17 cellular contexts compared by ENCODE assay signal in genomic region chr9:38182321-38182720, GRCh38.
A peak's percentile ranks its signal among the peaks of the same experiment; 100 is the strongest.
DNase-seq lines count a peak whose midpoint lies in the region; ATAC-seq and TF ChIP-seq lines count a peak whose summit lies in the region.
"Had no signal": no experiment of that assay in that cellular context is flagged by ENCODE, and none has a peak within 500 bp of the region (broad histone marks: within the 10 kb centered on the region; RNA-seq: fewer than 3 reads in every experiment).

No MANE protein-coding gene starts in this region.

- POLR2A ChIA-PET in naive thymus-derived CD8-positive, alpha-beta T cell (lab: Charles Lee): no interaction called here

- peak; percentile 68 for ATAC-seq in GM18868 (IDR thresholded peaks at IDR 0.05; ENCODE audit: unreplicated experiment)
- peak; percentile 93 for ATAC-seq in body of pancreas
- ATAC-seq in Right ventricle myocardium inferior: no peak
- no peak for ATAC-seq in naive thymus-derived CD8-positive, alpha-beta T cell
- ATAC-seq: heart right ventricle, left ventricle myocardium superior, PC-3, T-cell had no signal

- no peaks in the 10 kb centered on the region for H3K9me3 ChIP-seq in body of pancreas
- H3K9me3 ChIP-seq: heart right ventricle, thoracic aorta had no signal

- H3K4me1 Mint-ChIP-seq in naive thymus-derived CD8-positive, alpha-beta T cell: peaks cover 0 to 7% (median 5%) of the 10 kb centered on the region in 4 donors

- no peaks in the 10 kb centered on the region for H3K9me3 Mint-ChIP-seq in naive thymus-derived CD8-positive, alpha-beta T cell
- H3K9me3 Mint-ChIP-seq: activated CD4-positive, alpha-beta T cell treated with anti-CD3 and anti-CD28 coated beads, Interleukin-2, amount 10 ng/mL, durations not matched to agents 7 days and 5 days; HFFc6; T-cell had no signal

- H3K27ac ChIP-seq in body of pancreas: peak overlapping the region in 2 of 4 donors; percentile 4 to 19
- H3K27ac ChIP-seq: heart right ventricle, thoracic aorta had no signal

- no peak overlapping the region for H3K4me3 ChIP-seq in body of pancreas
- H3K4me3 ChIP-seq: heart right ventricle, thoracic aorta had no signal

- H3K27ac Mint-ChIP-seq in naive thymus-derived CD8-positive, alpha-beta T cell: no peak overlapping the region
- H3K27ac Mint-ChIP-seq: activated CD4-positive, alpha-beta T cell treated with anti-CD3 and anti-CD28 coated beads, Interleukin-2, amount 10 ng/mL, durations not matched to agents 7 days and 5 days; HFFc6; IgD-negative memory B cell; T-cell had no signal

- no peaks in the 10 kb centered on the region for H3K27me3 ChIP-seq in body of pancreas

- H3K27me3 Mint-ChIP-seq in naive thymus-derived CD8-positive, alpha-beta T cell: peaks cover 0 to 2% (median 0%) of the 10 kb centered on the region in 5 donors
- H3K27me3 Mint-ChIP-seq: activated CD4-positive, alpha-beta T cell treated with anti-CD3 and anti-CD28 coated beads, Interleukin-2, amount 10 ng/mL, durations not matched to agents 7 days and 5 days; brain had no signal

- no peak overlapping the region for H3K4me3 Mint-ChIP-seq in naive thymus-derived CD8-positive, alpha-beta T cell
- H3K4me3 Mint-ChIP-seq: activated CD4-positive, alpha-beta T cell treated with anti-CD3 and anti-CD28 coated beads, Interleukin-2, amount 10 ng/mL, durations not matched to agents 7 days and 5 days; brain; HFFc6; IgD-negative memory B cell; T-cell had no signal

- no peaks in the 10 kb centered on the region for H3K36me3 Mint-ChIP-seq in naive thymus-derived CD8-positive, alpha-beta T cell
- H3K36me3 Mint-ChIP-seq: brain, IgD-negative memory B cell, T-cell had no signal

- H3K4me1 ChIP-seq in body of pancreas: peaks cover 33% of the 10 kb centered on the region
- H3K4me1 ChIP-seq: heart right ventricle had no signal

- no peaks in the 10 kb centered on the region for H3K36me3 ChIP-seq in body of pancreas (replicated peaks in 1 of 2; ENCODE audit: insufficient read depth in 1 of 2, low read depth in 2 of 2)
- H3K36me3 ChIP-seq: heart right ventricle, thoracic aorta had no signal

- TF ChIP-seq CTCF in body of pancreas (IDR thresholded peaks at IDR 0.05): no peak

- intact Hi-C loops in body of pancreas (cut with DNase I): no loop called here
- intact Hi-C loops in Right ventricle myocardium inferior (cut with DNase I): no loop called here

- DNase-seq in DMS153 treated with DMSO at 0.1 percent for 48 hours (lab: John Stamatoyannopoulos, UW; ENCODE audit: unreplicated experiment): peak; percentile 33
- peak; percentile 29 for DNase-seq in NCI-H187 treated with DMSO at 0.1 percent for 48 hours (lab: John Stamatoyannopoulos, UW)
- DNase-seq in body of pancreas: peak; percentile 87 to 91 (median 91)
- DNase-seq in occipital lobe (lab: John Stamatoyannopoulos, UW): no peak
- no peak for DNase-seq in Right ventricle myocardium inferior (ENCODE audit: missing footprints)
- no peak for DNase-seq in naive thymus-derived CD8-positive, alpha-beta T cell
- no peak for DNase-seq in activated CD8-positive, alpha-beta memory T cell treated with anti-CD3 and anti-CD28 coated beads for 24 hours
- DNase-seq: activated CD4-positive, alpha-beta T cell treated with anti-CD3 and anti-CD28 coated beads, Interleukin-2, amount 10 ng/mL, durations not matched to agents 7 days and 5 days; heart right ventricle; HFFc6; left ventricle myocardium superior; PC-3; T-cell had no signal

- no peak for TF ChIP-seq POLR2A in body of pancreas (IDR thresholded peaks at IDR 0.05)

Comparison
In these comparisons a context has a peak if more than half of its experiments do, and no peak if none do; other contexts are left out.
1. DNase-seq: peak in DMS153 treated with DMSO at 0.1 percent for 48 hours (single experiment), NCI-H187 treated with DMSO at 0.1 percent for 48 hours (single experiment) and body of pancreas (4 of 4); none in occipital lobe (single experiment), Right ventricle myocardium inferior (single experiment), naive thymus-derived CD8-positive, alpha-beta T cell (0 of 10) and activated CD8-positive, alpha-beta memory T cell treated with anti-CD3 and anti-CD28 coated beads for 24 hours (single experiment).
2. ATAC-seq: peak in GM18868 (single experiment) and body of pancreas (single experiment); none in Right ventricle myocardium inferior (single experiment) and naive thymus-derived CD8-positive, alpha-beta T cell (0 of 2).